Comparison of ENCODE assay signal across 15 cellular contexts in genomic region chr20:61662226-61662945, GRCh38.
DNase-seq lines count a peak whose midpoint lies in the region; ATAC-seq and TF ChIP-seq lines count a peak whose summit lies in the region.
"Had no signal": no experiment of that assay in that cellular context is flagged by ENCODE, and none has a peak within 500 bp of the region (broad histone marks: within the 10 kb centered on the region; RNA-seq: fewer than 3 reads in every experiment).

No MANE protein-coding gene starts in this region.

- no peak overlapping the region for H3K4me3 Mint-ChIP-seq in WTC11
- H3K4me3 Mint-ChIP-seq: activated naive CD8-positive, alpha-beta T cell; CD8-positive, alpha-beta T cell had no signal

- no peak overlapping the region for H3K4me3 ChIP-seq in left ventricle myocardium inferior
- H3K4me3 ChIP-seq: colonic mucosa, vagina had no signal

- no peak overlapping the region for H3K27ac ChIP-seq in left ventricle myocardium inferior (replicated peaks)
- H3K27ac ChIP-seq: colonic mucosa, vagina had no signal

- H3K9me3 Mint-ChIP-seq in WTC11 = no peaks in the 10 kb centered on the region
- H3K9me3 Mint-ChIP-seq: CD8-positive, alpha-beta T cell had no signal

- H3K27me3 Mint-ChIP-seq in WTC11 (ENCODE audit: low read depth) = peaks cover 8% of the 10 kb centered on the region
- H3K27me3 Mint-ChIP-seq: activated naive CD8-positive, alpha-beta T cell had no signal

- peaks cover 5% of the 10 kb centered on the region for H3K4me1 ChIP-seq in left ventricle myocardium inferior
- H3K4me1 ChIP-seq: colonic mucosa, vagina had no signal

- DNase-seq in left ventricle myocardium superior (peak; percentile 28), left ventricle myocardium inferior (no peak), WTC11 (ENCODE audit: low spot score) (peak; percentile 64), iPS-NIHi7 (ENCODE audit: extremely low spot score) (peak; percentile 75), NCI-H2227 treated with DMSO at 0.1 percent for 48 hours (lab: John Stamatoyannopoulos, UW) (no peak), NCI-H2029 treated with DMSO at 0.1 percent for 48 hours (lab: John Stamatoyannopoulos, UW) (no peak), DMS114 treated with DMSO at 0.1 percent for 48 hours (lab: John Stamatoyannopoulos, UW; ENCODE audit: unreplicated experiment) (no peak)
- DNase-seq: CD8-positive, alpha-beta T cell; colonic mucosa; NCI-H1436 treated with DMSO at 0.1 percent for 48 hours; NCI-H226; stimulated activated CD8-positive, alpha-beta memory T cell treated with anti-CD3 and anti-CD28 coated beads, Interleukin-4, amount 100 ng/mL, for 48 hours had no signal

- H3K27ac Mint-ChIP-seq in WTC11 = no peak overlapping the region
- H3K27ac Mint-ChIP-seq: activated naive CD8-positive, alpha-beta T cell; CD8-positive, alpha-beta T cell had no signal

- CTCF ChIA-PET in WTC11 (lab: Charles Lee) = interaction anchor here (1.1 kb wide), 1 partner anchor 50 kb away, joined by 3 read pairs; no protein-coding TSS in a partner anchor

- H3K36me3 Mint-ChIP-seq in WTC11 = no peaks in the 10 kb centered on the region
- H3K36me3 Mint-ChIP-seq: activated naive CD8-positive, alpha-beta T cell; CD8-positive, alpha-beta T cell had no signal

- ATAC-seq in left ventricle myocardium superior (no peak), WTC11 (peak; percentile 92), HG02759 (IDR thresholded peaks at IDR 0.05; ENCODE audit: unreplicated experiment) (no peak)
- ATAC-seq: CD8-positive, alpha-beta T cell had no signal

- POLR2A ChIA-PET in WTC11 (lab: Charles Lee) = no interaction called here

- peaks cover 62% of the 10 kb centered on the region for H3K27me3 ChIP-seq in left ventricle myocardium inferior (ENCODE audit: low read depth)
- H3K27me3 ChIP-seq: colonic mucosa, vagina had no signal

- H3K9me3 ChIP-seq in left ventricle myocardium inferior (replicated peaks) = no peaks in the 10 kb centered on the region
- H3K9me3 ChIP-seq: colonic mucosa, vagina had no signal

- intact Hi-C loops in left ventricle myocardium superior (cut with micrococcal nuclease) (no loop called here), left ventricle myocardium inferior (cut with micrococcal nuclease) (no loop called here)

- TF ChIP-seq CTCF in left ventricle myocardium inferior (IDR thresholded peaks at IDR 0.05; ENCODE audit: borderline replicate concordance) (no peak), WTC11 (IDR thresholded peaks at IDR 0.05) (no peak)

- H3K4me1 Mint-ChIP-seq in WTC11 = no peaks in the 10 kb centered on the region

- H3K36me3 ChIP-seq in left ventricle myocardium inferior = no peaks in the 10 kb centered on the region
- H3K36me3 ChIP-seq: colonic mucosa, vagina had no signal

TF ChIP-seq in WTC11, 78 proteins besides CTCF, POLR2A, EP300 and RAD21:
- TF ChIP-seq ZNF416 (CRISPR knock-in tag; IDR thresholded peaks at IDR 0.05) (no peak), KAT7 (CRISPR knock-in tag; IDR thresholded peaks at IDR 0.05; ENCODE audit: borderline replicate concordance) (no peak), SMAD4 (CRISPR knock-in tag; IDR thresholded peaks at IDR 0.05) (no peak), ZNF281 (CRISPR knock-in tag; IDR thresholded peaks at IDR 0.05) (no peak), GTF2I (CRISPR knock-in tag; conservative IDR thresholded peaks at IDR 0.05) (no peak)

Comparison
In these comparisons a context has a peak if more than half of its experiments do, and no peak if none do; other contexts are left out.
1. DNase-seq: peak in left ventricle myocardium superior (single experiment), WTC11 (single experiment) and iPS-NIHi7 (single experiment); none in left ventricle myocardium inferior (single experiment), NCI-H2227 treated with DMSO at 0.1 percent for 48 hours (single experiment), NCI-H2029 treated with DMSO at 0.1 percent for 48 hours (single experiment) and DMS114 treated with DMSO at 0.1 percent for 48 hours (single experiment).